In genomic region chr12:124852911-124853441, GRCh38 we compare ENCODE assay signal across 1 cellular context.
TF ChIP-seq lines count a peak whose summit lies in the region.

No MANE protein-coding gene starts in this region.

TF ChIP-seq in GM23338, 12 proteins besides CTCF, POLR2A, EP300 and RAD21 (continued from another document):
- TF ChIP-seq ETS1 (IDR thresholded peaks at IDR 0.05) (no peak), JUNB (IDR thresholded peaks at IDR 0.05; ENCODE audit: unreplicated experiment) (no peak), ZNF462 (CRISPR knock-in tag; IDR thresholded peaks at IDR 0.05) (no peak), ZNF114 (CRISPR knock-in tag; IDR thresholded peaks at IDR 0.05) (no peak), CREB1 (CRISPR knock-in tag; IDR thresholded peaks at IDR 0.05; ENCODE audit: low read depth) (no peak), NANOG (IDR thresholded peaks at IDR 0.05; ENCODE audit: borderline replicate concordance) (no peak)
